In genomic region chr4:103008875-103009729, GRCh38 we compare ENCODE assay signal across 8 cellular contexts. TPM values are rescaled to one million over a fixed set of nuclear protein-coding genes. Genes with fewer than 3 reads are reported as not detected.
A peak's percentile ranks its signal among the peaks of the same experiment; 100 is the strongest.
DNase-seq lines count a peak whose midpoint lies in the region; ATAC-seq, FAIRE-seq and TF ChIP-seq lines count a peak whose summit lies in the region.

No MANE protein-coding gene starts in this region.

- H3K79me2 ChIP-seq in OCI-LY1 (ENCODE audit: insufficient read depth, low read length) (no peaks in the 10 kb centered on the region), HepG2 (ENCODE audit: insufficient read depth, low read length) (no peaks in the 10 kb centered on the region)

- 58% methylated on average over 15 of the region's 15 CpGs for WGBS in HepG2 (ENCODE audit: low lambda C conversion rate)
- WGBS in upper lobe of left lung, 2 donors, result 73 to 76% methylated on average over 15 of the region's 15 CpGs

- no peaks in the 10 kb centered on the region for H3K9me2 ChIP-seq in OCI-LY1 (ENCODE audit: low read depth, low read length)

- POLR2A ChIA-PET in HepG2 (lab: Yijun Ruan, JAX), result no interaction called here

- FAIRE-seq in HepG2 (lab: Jason Lieb, UNC), result peak; percentile 90

- no TSS peak for BruUV-seq in HepG2 (replicated peaks; lab: Mats Ljungman, UMichigan)

- CTCF ChIA-PET in HepG2 (lab: Yijun Ruan, JAX; ENCODE audit: low intra/inter-chr PET ratio, low total read pairs), result interaction anchor here (0.7 to 3.2 kb wide), 6 partner anchors 388 to 578 kb away, joined by 3 to 16 read pairs (median 4); no protein-coding TSS in a partner anchor

- H3K27me3 ChIP-seq in HL-60 (ENCODE audit: insufficient read depth, poor library complexity, severe bottlenecking) (no peaks in the 10 kb centered on the region), OCI-LY1 (ENCODE audit: insufficient read depth, low read length) (no peaks in the 10 kb centered on the region), HepG2 (ENCODE audit: control insufficient read depth in 1 of 2, insufficient read depth in 2 of 2, low read length in 2 of 2) (no peaks in the 10 kb centered on the region), upper lobe of left lung (no peaks in the 10 kb centered on the region)

- no peak for TF ChIP-seq POLR2A in HepG2 (IDR thresholded peaks at IDR 0.05; ENCODE audit: insufficient read depth in 1 of 2, low read depth in 2 of 2, low read length in 2 of 2)
- no peak for TF ChIP-seq POLR2A in upper lobe of left lung (IDR thresholded peaks at IDR 0.05)

- no peaks in the 10 kb centered on the region for H4K20me1 ChIP-seq in OCI-LY1 (ENCODE audit: insufficient read depth, low read length)
- H4K20me1 ChIP-seq in HepG2 (ENCODE audit: insufficient read depth, low read length), result no peaks in the 10 kb centered on the region

- DNase-seq in NCI-H2107 (lab: John Stamatoyannopoulos, UW), result peak; percentile 11
- no peak for DNase-seq in NCI-H2107 treated with DMSO at 0.1 percent for 48 hours (lab: John Stamatoyannopoulos, UW; ENCODE audit: unreplicated experiment)
- peak; percentile 43 for DNase-seq in GM20000 (ENCODE audit: low spot score)
- DNase-seq in HL-60 (ENCODE audit: low read depth in 1 of 2, low spot score in 1 of 2), result peak in 1 of 2 experiments; percentile 49
- DNase-seq in choroid plexus epithelial cell (ENCODE audit: low read depth), result peak; percentile 92
- peak; percentile 72 for DNase-seq in HepG2 (ENCODE audit: low spot score)
- DNase-seq in upper lobe of left lung, result peak in 1 of 2 donors; percentile 14

- H3K36me3 ChIP-seq in OCI-LY1 (ENCODE audit: insufficient read depth, low read length) (no peaks in the 10 kb centered on the region), HepG2 (replicated peaks in 1 of 2; ENCODE audit: control insufficient read depth in 1 of 2, insufficient read depth in 2 of 2, low read length in 2 of 2) (no peaks in the 10 kb centered on the region), upper lobe of left lung (no peaks in the 10 kb centered on the region)

- H2AFZ ChIP-seq in OCI-LY1 (ENCODE audit: low read length) (no peak overlapping the region), HepG2 (ENCODE audit: low read length) (no peak overlapping the region)

- peak; percentile 94 for ATAC-seq in HepG2
- peak; percentile 79 to 89 for ATAC-seq in upper lobe of left lung (ENCODE audit: low FRiP score in 2 of 2)

- TF ChIP-seq CTCF in GM20000 (IDR thresholded peaks at IDR 0.05; ENCODE audit: extremely low read depth, missing control alignments) (peak; percentile 35), HL-60 (IDR thresholded peaks at IDR 0.05; ENCODE audit: insufficient read depth, low read length) (peak; percentile 59), OCI-LY1 (IDR thresholded peaks at IDR 0.05; ENCODE audit: low read length) (peak; percentile 84), choroid plexus epithelial cell (conservative IDR thresholded peaks at IDR 0.05; ENCODE audit: low read depth, low read length) (peak; percentile 73), HepG2 (CRISPR knock-in tag; IDR thresholded peaks at IDR 0.05) (peak; percentile 90), upper lobe of left lung (IDR thresholded peaks at IDR 0.05) (peak; percentile 23 to 80 (median 52))

- H3K4me3 ChIP-seq in HL-60 (replicated peaks; ENCODE audit: insufficient read depth, low read length) (no peak overlapping the region), OCI-LY1 (ENCODE audit: low read depth, low read length, poor library complexity, severe bottlenecking) (no peak overlapping the region), choroid plexus epithelial cell (ENCODE audit: low read depth, low read length) (no peak overlapping the region), HepG2 (replicated peaks in 1 of 3; ENCODE audit: insufficient read depth in 1 of 3, low read depth in 2 of 3, low read length in 3 of 3) (no peak overlapping the region), upper lobe of left lung (no peak overlapping the region)

- no peak overlapping the region for H3K27ac ChIP-seq in HL-60 (replicated peaks)
- no peak overlapping the region for H3K27ac ChIP-seq in OCI-LY1 (ENCODE audit: low read depth, low read length, poor library complexity, severe bottlenecking)
- no peak overlapping the region for H3K27ac ChIP-seq in HepG2 (ENCODE audit: extremely low read length, insufficient read depth, low read length)
- no peak overlapping the region for H3K27ac ChIP-seq in upper lobe of left lung

- H3K4me1 ChIP-seq in OCI-LY1 (ENCODE audit: insufficient read depth, low read length, severe bottlenecking), result no peaks in the 10 kb centered on the region
- peaks cover 13% of the 10 kb centered on the region; the same call in 1 of the 2 replicates for H3K4me1 ChIP-seq in HepG2 (ENCODE audit: insufficient read depth, low read length)
- peaks cover 9 to 15% (median 13%) of the 10 kb centered on the region in 4 donors for H3K4me1 ChIP-seq in upper lobe of left lung

- intact Hi-C loops in HepG2 (cut with micrococcal nuclease; ENCODE audit: unreplicated experiment), result loop anchor here (1.0 to 10.0 kb wide), 4 partner anchors 389 to 664 kb away; partner anchors contain the start of gene SLC39A8

- H3K4me2 ChIP-seq in OCI-LY1 (ENCODE audit: low read length), result no peak overlapping the region
- no peak overlapping the region for H3K4me2 ChIP-seq in HepG2 (ENCODE audit: low read depth, low read length)

- H3K9ac ChIP-seq in OCI-LY1 (ENCODE audit: low read length) (no peak overlapping the region), HepG2 (ENCODE audit: insufficient read depth, low read depth, low read length) (no peak overlapping the region)

- TF ChIP-seq EP300 in HepG2 (IDR thresholded peaks at IDR 0.05; ENCODE audit: low read depth in 2 of 2, low read length in 2 of 2) (no peak), HepG2 (CRISPR knock-in tag; IDR thresholded peaks at IDR 0.05; ENCODE audit: borderline replicate concordance) (no peak), upper lobe of left lung (IDR thresholded peaks at IDR 0.05) (no peak)

- peak; percentile 68 for TF ChIP-seq RAD21 in HepG2 (CRISPR knock-in tag; IDR thresholded peaks at IDR 0.05)

- no peaks in the 10 kb centered on the region for H3F3A ChIP-seq in OCI-LY1 (ENCODE audit: insufficient read depth, low read length)

- H3K9me3 ChIP-seq in OCI-LY1 (ENCODE audit: low read length), result no peaks in the 10 kb centered on the region
- H3K9me3 ChIP-seq in HepG2 (ENCODE audit: low read length), result no peaks in the 10 kb centered on the region
- no peaks in the 10 kb centered on the region for H3K9me3 ChIP-seq in upper lobe of left lung

- in situ Hi-C loops in HepG2 (cut with HindIII; ENCODE audit: extremely low pct_ligation_motif_present, low pct_unique_long_range_greater_than_20kb), result loop anchor here (5.0 kb wide), 1 partner anchor 387 kb away; no protein-coding TSS in a partner anchor

TF ChIP-seq in HepG2, 621 proteins besides CTCF, POLR2A, EP300 and RAD21 (continues in another document):
- TF ChIP-seq HNRNPK (IDR thresholded peaks at IDR 0.05; ENCODE audit: low read depth, low read length, poor library complexity, severe bottlenecking), result no peak
- TF ChIP-seq RXRB (CRISPR knock-in tag; IDR thresholded peaks at IDR 0.05; ENCODE audit: borderline replicate concordance), result 0 out of 2 replicates have a peak, but pooled peaks have one; percentile 15
- no peak for TF ChIP-seq ZNF33A (CRISPR knock-in tag; IDR thresholded peaks at IDR 0.05; ENCODE audit: borderline replicate concordance)
- TF ChIP-seq NPAS2 (CRISPR knock-in tag; IDR thresholded peaks at IDR 0.05; ENCODE audit: borderline replicate concordance), result no peak
- no peak for TF ChIP-seq ZNF580 (CRISPR knock-in tag; IDR thresholded peaks at IDR 0.05; ENCODE audit: borderline replicate concordance, low read depth)
- TF ChIP-seq THAP11 (CRISPR knock-in tag; IDR thresholded peaks at IDR 0.05), result peak; percentile 70
- peak; percentile 99 for TF ChIP-seq STAG1 (CRISPR knock-in tag; IDR thresholded peaks at IDR 0.05)
- peak; percentile 92 for TF ChIP-seq CEBPB (IDR thresholded peaks at IDR 0.05; ENCODE audit: borderline replicate concordance, low read depth, low read length)
- TF ChIP-seq ZNF720 (CRISPR knock-in tag; IDR thresholded peaks at IDR 0.05), result no peak
- TF ChIP-seq SMC3 (IDR thresholded peaks at IDR 0.05; ENCODE audit: low read length), result peak; percentile 88
- TF ChIP-seq RELA (CRISPR knock-in tag; IDR thresholded peaks at IDR 0.05), result no peak

RNA-seq across cellular contexts. Expression of gene SLC9B1, which starts 10.4 kb away (rescaled TPM):
- total RNA-seq in HepG2 (2016; rRNA removed; fragmentation: Illumina TruSeq; extraction: Trizol), result 0.20 TPM in 1 of 2 replicates, not detected in the other
- 0.71 and 0.81 TPM in 2 replicates for total RNA-seq in HepG2 (2016; cell fraction: cytosol; rRNA removed; fragmentation: Illumina TruSeq; extraction: Trizol; ENCODE audit: low read depth)
- total RNA-seq in HepG2 (2016; cell fraction: insoluble cytoplasmic fraction; rRNA removed; fragmentation: Illumina TruSeq; extraction: Trizol), result 0.28 TPM in 1 of 2 replicates, not detected in the other
- total RNA-seq in HepG2 (2016; cell fraction: membrane; rRNA removed; fragmentation: Illumina TruSeq; extraction: Trizol), result 0.24 and 0.31 TPM in 2 replicates
- total RNA-seq in HepG2 (2016; cell fraction: nucleus; rRNA removed; fragmentation: Illumina TruSeq; extraction: Trizol), result 0.53 TPM in 1 of 2 replicates, not detected in the other
- polyA plus RNA-seq in HepG2 (2011; rRNA removed), result 0.17 and 0.18 TPM in 2 replicates
- 0.13 and 0.45 TPM in 2 replicates for polyA plus RNA-seq in HepG2 (2011; cell fraction: cytosol; rRNA removed)
- 0.43 TPM in 1 of 2 replicates, not detected in the other for polyA plus RNA-seq in HepG2 (2011; cell fraction: nucleus; rRNA removed)
- polyA plus RNA-seq in HepG2 (2012), result 0.29 and 1.1 TPM in 2 replicates
- polyA plus RNA-seq in HepG2 (2016; cell fraction: cytosol; fragmentation: Illumina TruSeq; extraction: Trizol; ENCODE audit: low read depth), result 0.20 TPM in 1 of 2 replicates, not detected in the other
- not detected in 2 replicates for polyA plus RNA-seq in HepG2 (2016; cell fraction: insoluble cytoplasmic fraction; fragmentation: Illumina TruSeq; extraction: Trizol; ENCODE audit: low read depth)
- polyA plus RNA-seq in HepG2 (2016; cell fraction: membrane; fragmentation: Illumina TruSeq; extraction: Trizol; ENCODE audit: low read depth), result not detected in 2 replicates
- not detected in 2 replicates for polyA plus RNA-seq in HepG2 (2016; cell fraction: nucleus; fragmentation: Illumina TruSeq; extraction: Trizol; ENCODE audit: insufficient read depth, low read depth)
- 0.12 TPM in 1 of 2 replicates, not detected in the other for polyA minus RNA-seq in HepG2 (2011; rRNA and poly(A)+ RNA removed; ENCODE audit: low replicate concordance)
- polyA minus RNA-seq in HepG2 (2011; cell fraction: cytosol; rRNA and poly(A)+ RNA removed), result 1.1 TPM in 1 of 2 replicates, not detected in the other
- 2.6 and 4.0 TPM in 2 replicates for polyA minus RNA-seq in HepG2 (2011; cell fraction: nucleus; rRNA and poly(A)+ RNA removed)
- total RNA-seq in upper lobe of left lung, result 1 to 10 TPM in 1 of 6 donors, under 1 TPM in 3, not detected in 2; 0.44 to 1.4 (median 0.62) TPM

Comparison
In these comparisons a context has a peak if more than half of its experiments do, and no peak if none do; other contexts are left out.
1. CTCF ChIP-seq: peak in every context shown above with its lines; median percentile 90 in HepG2; 84 in OCI-LY1; 73 in choroid plexus epithelial cell; 59 in HL-60; 52 in upper lobe of left lung; 35 in GM20000.